In genomic region chr7:43659549-43659896, GRCh38 we compare ENCODE assay signal across 10 cellular contexts.
A peak's percentile ranks its signal among the peaks of the same experiment; 100 is the strongest.
DNase-seq lines count a peak whose midpoint lies in the region; ATAC-seq, FAIRE-seq and TF ChIP-seq lines count a peak whose summit lies in the region.
"Had no signal": no experiment of that assay in that cellular context is flagged by ENCODE, and none has a peak within 500 bp of the region (broad histone marks: within the 10 kb centered on the region; RNA-seq: fewer than 3 reads in every experiment).

No MANE protein-coding gene starts in this region.

- H3K9me3 ChIP-seq in breast epithelium = no peaks in the 10 kb centered on the region
- H3K9me3 ChIP-seq in keratinocyte (ENCODE audit: control insufficient read depth, low read depth, low read length) = no peaks in the 10 kb centered on the region
- H3K9me3 ChIP-seq in thoracic aorta = no peaks in the 10 kb centered on the region

- no peaks in the 10 kb centered on the region for H3K27me3 ChIP-seq in breast epithelium
- H3K27me3 ChIP-seq in keratinocyte (ENCODE audit: control insufficient read depth, extremely low read depth, insufficient read depth, low read length) = no peaks in the 10 kb centered on the region
- H3K27me3 ChIP-seq in thoracic aorta (replicated peaks; ENCODE audit: insufficient read depth) = no peaks in the 10 kb centered on the region

- H3K79me2 ChIP-seq in keratinocyte (ENCODE audit: control insufficient read depth, insufficient read depth, low read length) = peaks cover 21% of the 10 kb centered on the region

- H3K4me1 Mint-ChIP-seq in MCF 10A (ENCODE audit: insufficient read depth, unreplicated experiment) (peaks cover 29% of the 10 kb centered on the region), T-cell (peaks cover 55 to 83% (median 64%) of the 10 kb centered on the region in 3 donors)

- intact Hi-C loops in MCF 10A (cut with micrococcal nuclease) = no loop called here
- intact Hi-C loops in breast epithelium (cut with DNase I; ENCODE audit: low total_unique reads) = no loop called here

- H4K20me1 ChIP-seq in keratinocyte (ENCODE audit: control insufficient read depth, extremely low read depth, insufficient read depth, low read length) = no peaks in the 10 kb centered on the region

- no peak for FAIRE-seq in keratinocyte (lab: Jason Lieb, UNC)

- H3K27ac Mint-ChIP-seq in MCF 10A (ENCODE audit: low read depth, unreplicated experiment) = peak overlapping the region; percentile 21
- H3K27ac Mint-ChIP-seq in T-cell = peak overlapping the region; percentile 69 to 94

- H3K9me1 ChIP-seq in keratinocyte (ENCODE audit: control insufficient read depth, extremely low read depth, insufficient read depth, low read length) = no peaks in the 10 kb centered on the region

- BruUV-seq in MCF 10A (replicated peaks; lab: Mats Ljungman, UMichigan) = no TSS peak

- H3K4me3 Mint-ChIP-seq in MCF 10A (ENCODE audit: unreplicated experiment) = no peak overlapping the region
- H3K4me3 Mint-ChIP-seq in T-cell = peak overlapping the region in 1 of 3 donors; percentile 45

- no peak for TF ChIP-seq POLR2A in breast epithelium (IDR thresholded peaks at IDR 0.05)

- H3K36me3 ChIP-seq in breast epithelium = no peaks in the 10 kb centered on the region
- H3K36me3 ChIP-seq in keratinocyte (ENCODE audit: control insufficient read depth in 2 of 2, extremely low read depth in 1 of 2, insufficient read depth in 2 of 2, low read length in 2 of 2) = no peaks in the 10 kb centered on the region
- no peaks in the 10 kb centered on the region for H3K36me3 ChIP-seq in thoracic aorta

- H2AFZ ChIP-seq in keratinocyte (ENCODE audit: control insufficient read depth, low read length) = no peak overlapping the region

- H3K4me3 ChIP-seq in breast epithelium (no peak overlapping the region), keratinocyte (ENCODE audit: control insufficient read depth in 2 of 3, extremely low read depth in 1 of 3, insufficient read depth in 2 of 3, low read depth in 1 of 3, low read length in 3 of 3) (no peak overlapping the region), thoracic aorta (no peak overlapping the region)

- dilution Hi-C loops in keratinocyte (cut with MboI; ENCODE audit: extremely low pct_ligation_motif_present, low sequenced_read_pairs) = no loop called here

- no peak overlapping the region for H3K9ac ChIP-seq in keratinocyte (ENCODE audit: control insufficient read depth, extremely low read depth, insufficient read depth, low read length)

- H3K27ac ChIP-seq in breast epithelium (no peak overlapping the region), keratinocyte (ENCODE audit: control insufficient read depth, insufficient read depth, low read length) (no peak overlapping the region), thoracic aorta (peak overlapping the region; percentile 51 to 70)
- H3K27ac ChIP-seq: WERI-Rb-1 had no signal

- CTCF ChIA-PET in MCF 10A (lab: Yijun Ruan, JAX) (interaction anchor here (1.2 kb wide), 1 partner anchor 213 kb away, joined by 3 read pairs; no protein-coding TSS in a partner anchor), T-cell (lab: Charles Lee) (interaction anchor here in 1 of 2 donors (0.6 kb wide), 1 partner anchor 77 kb away, joined by 6 read pairs; no protein-coding TSS in a partner anchor)

- H3K27me3 Mint-ChIP-seq in MCF 10A (ENCODE audit: insufficient read depth, unreplicated experiment) = no peaks in the 10 kb centered on the region
- no peaks in the 10 kb centered on the region for H3K27me3 Mint-ChIP-seq in T-cell

- H3K4me1 ChIP-seq in breast epithelium (no peaks in the 10 kb centered on the region), keratinocyte (ENCODE audit: control insufficient read depth, extremely low read depth, insufficient read depth, low read length) (peaks cover 34% of the 10 kb centered on the region), thoracic aorta (ENCODE audit: control insufficient read depth in 1 of 2, low read depth in 2 of 2) (peaks cover 2 to 28% of the 10 kb centered on the region in 2 donors)

- TF ChIP-seq CTCF in MCF 10A (IDR thresholded peaks at IDR 0.05; ENCODE audit: unreplicated experiment) (no peak), breast epithelium (IDR thresholded peaks at IDR 0.05) (no peak), keratinocyte (optimal IDR thresholded peaks at IDR 0.05 in 1 of 3, IDR thresholded peaks at IDR 0.05 in 1 of 3, conservative IDR thresholded peaks at IDR 0.05 in 1 of 3; ENCODE audit: extremely low read depth in 1 of 3, insufficient read depth in 2 of 3, low read length in 3 of 3) (no peak), thoracic aorta (IDR thresholded peaks at IDR 0.05) (no peak)

- H3K9me3 Mint-ChIP-seq in MCF 10A (ENCODE audit: unreplicated experiment) (peaks cover 2% of the 10 kb centered on the region), T-cell (peaks cover 0 to 1% (median 0%) of the 10 kb centered on the region in 3 donors)

- H3K4me2 ChIP-seq in keratinocyte (ENCODE audit: control insufficient read depth, extremely low read depth, insufficient read depth, low read depth, low read length) = peak overlapping the region; percentile 61

- POLR2A ChIA-PET in MCF 10A (lab: Yijun Ruan, JAX) (interaction anchor here (1.0 to 1.2 kb wide), 3 partner anchors 10 to 51 kb away, joined by 3 to 4 read pairs (median 3); no protein-coding TSS in a partner anchor), T-cell (lab: Charles Lee) (no interaction called here)

- H3K36me3 Mint-ChIP-seq in MCF 10A (ENCODE audit: insufficient read depth, unreplicated experiment) (peaks cover 27% of the 10 kb centered on the region), T-cell (peaks cover 35% of the 10 kb centered on the region)

- ATAC-seq in T-cell (replicated peaks in 1 of 4) = peak in 1 of 4 experiments; percentile 4
- no peak for ATAC-seq in thoracic aorta (ENCODE audit: insufficient number of reproducible peaks, low FRiP score, low read depth)

- DNase-seq in MCF 10A (ENCODE audit: unreplicated experiment) = no peak
- no peak for DNase-seq in breast epithelium (ENCODE audit: low spot score in 2 of 2)
- no peak for DNase-seq in T-cell
- DNase-seq in keratinocyte (ENCODE audit: low read depth, low spot score) = no peak
- no peak for DNase-seq in thoracic aorta (ENCODE audit: low spot score)
- DNase-seq in retina = no peak
- DNase-seq in SKM-1 (lab: John Stamatoyannopoulos, UW; ENCODE audit: unreplicated experiment) = no peak
- DNase-seq in stimulated activated CD4-positive, alpha-beta T cell treated with anti-CD3 and anti-CD28 coated beads, Interleukin-4, amount 100 ng/mL, for 1 hour = no peak
- DNase-seq: NCI-H446 treated with DMSO at 0.1 percent for 48 hours, WERI-Rb-1 had no signal

Comparison
In these comparisons a context has a peak if more than half of its experiments do, and no peak if none do; other contexts are left out.
1. H3K27ac ChIP-seq: peak in thoracic aorta (2 of 2); none in breast epithelium (0 of 2) and keratinocyte (single experiment).